ENCODE assay signal across 10 cellular contexts in the genomic region with DNA sequence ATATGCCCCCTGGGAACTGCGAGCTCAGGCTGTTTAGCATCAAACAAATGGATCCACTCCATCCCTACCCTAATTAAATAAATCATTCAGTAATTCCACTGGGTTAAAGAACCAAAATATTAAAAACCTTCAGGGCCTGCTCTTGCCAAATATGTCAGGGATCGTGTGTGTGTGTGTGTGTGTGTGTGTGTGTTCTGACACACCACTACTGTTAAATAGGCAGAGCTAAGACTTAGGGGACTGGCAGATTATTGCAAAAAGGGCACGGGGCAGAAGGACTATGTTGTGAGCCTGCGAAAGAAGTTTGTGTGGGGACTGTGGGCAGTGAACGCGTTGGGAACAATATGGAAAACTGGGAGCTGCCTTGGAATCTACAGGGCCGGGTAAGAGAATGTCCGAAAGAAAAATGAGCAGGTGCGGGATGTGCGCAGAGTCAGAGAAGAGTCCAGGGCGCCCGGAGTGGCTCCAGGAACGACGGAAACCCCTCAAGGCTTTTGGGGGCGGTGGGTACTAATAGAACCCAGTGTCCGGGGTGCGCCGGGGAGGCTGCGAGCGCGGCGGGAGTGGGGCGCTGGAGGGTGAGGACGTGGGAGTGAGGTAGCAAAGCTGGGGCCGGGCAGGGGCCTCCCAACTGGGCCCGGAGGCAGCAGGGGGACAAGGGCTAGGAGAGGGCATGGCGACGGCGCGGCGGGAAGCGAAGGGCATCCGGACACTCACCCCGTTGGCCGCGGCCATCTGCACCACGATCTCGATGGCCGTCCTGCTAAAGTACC. TPM values are rescaled to one million over a fixed set of nuclear protein-coding genes. Genes with fewer than 3 reads are reported as not detected.
DNase-seq lines count a peak whose midpoint lies in the region; ATAC-seq, FAIRE-seq and TF ChIP-seq lines count a peak whose summit lies in the region.
"Not testable (repeated sequence)": the region's sequence is repeated elsewhere in the genome, so short reads cannot be mapped to it uniquely, and the experiment has no call there.
"Had no signal": no experiment of that assay in that cellular context is flagged by ENCODE, and none has a peak within 500 bp of the region (broad histone marks: within the 10 kb centered on the region; RNA-seq: fewer than 3 reads in every experiment).

No MANE protein-coding gene starts in this region.

- peaks cover 0 to 12% (median 4%) of the 10 kb centered on the region in 11 experiments; a peak in 7 of 22 replicates for H3K9me3 ChIP-seq in BLaER1 treated with 17β-estradiol and CSF1 and Interleukin-3, amounts not matched to agents 10 nM and 100 nM (replicated peaks in 1 of 11)
- H3K9me3 ChIP-seq in WERI-Rb-1 (ENCODE audit: severe bottlenecking); body of pancreas; esophagus squamous epithelium; kidney (ENCODE audit: control insufficient read depth in 1 of 2, low read length in 2 of 2); testis: not testable (repeated sequence)

- H3K4me1 ChIP-seq in BLaER1 treated with 17β-estradiol and CSF1 and Interleukin-3, amounts not matched to agents 10 nM and 100 nM; body of pancreas; kidney (ENCODE audit: control insufficient read depth in 1 of 2, insufficient read depth in 1 of 2, low read depth in 1 of 2, low read length in 2 of 2); testis: not testable (repeated sequence)
- H3K4me1 ChIP-seq in esophagus squamous epithelium: peaks cover 0 to 22% (median 8%) of the 10 kb centered on the region in 3 donors

- H3K27ac Mint-ChIP-seq in osteocyte (ENCODE audit: unreplicated experiment): not testable (repeated sequence)

- TF ChIP-seq POLR2A in body of pancreas (IDR thresholded peaks at IDR 0.05); esophagus squamous epithelium (IDR thresholded peaks at IDR 0.05); testis (IDR thresholded peaks at IDR 0.05): not testable (repeated sequence)

- H3K4me3 ChIP-seq in BLaER1 treated with 17β-estradiol and CSF1 and Interleukin-3, amounts not matched to agents 10 nM and 100 nM: peak overlapping the region in 4 of 10 experiments; percentile 53 to 67 (median 62); a peak in 6 of 20 replicates
- H3K4me3 ChIP-seq in WERI-Rb-1 (ENCODE audit: low read depth, low read length): peak overlapping the region; percentile 71
- H3K4me3 ChIP-seq in body of pancreas; kidney (ENCODE audit: low read length in 2 of 2): not testable (repeated sequence)
- H3K4me3 ChIP-seq in esophagus squamous epithelium: peak overlapping the region; percentile 43 to 72 (median 60)
- H3K4me3 ChIP-seq in testis: peak overlapping the region; percentile 34 to 66

- H3K27me3 Mint-ChIP-seq in osteocyte (ENCODE audit: unreplicated experiment): not testable (repeated sequence)

- FAIRE-seq in kidney (lab: Jason Lieb, UNC): not testable (repeated sequence)

- not testable (repeated sequence) for H3K36me3 Mint-ChIP-seq in osteocyte (ENCODE audit: unreplicated experiment)

- not testable (repeated sequence) for H3K9ac ChIP-seq in BLaER1 treated with 17β-estradiol and CSF1 and Interleukin-3, amounts not matched to agents 10 nM and 100 nM; kidney (ENCODE audit: low read length in 2 of 2)

- whole genome bisulfite sequencing in body of pancreas, 2 donors: 18 to 22% methylated on average over 31 to 35 of the region's 39 CpGs
- 26 to 44% methylated on average over 31 to 38 of the region's 39 CpGs for WGBS in esophagus squamous epithelium, 2 donors
- WGBS in testis, 2 donors: 10 to 17% methylated on average over 30 to 39 of the region's 39 CpGs

- not testable (repeated sequence) for H3K27ac ChIP-seq in BLaER1 treated with 17β-estradiol and CSF1 and Interleukin-3, amounts not matched to agents 10 nM and 100 nM; WERI-Rb-1; body of pancreas; kidney (ENCODE audit: low read depth in 2 of 2, low read length in 2 of 2); testis
- peak overlapping the region in 1 of 4 donors; percentile 42 for H3K27ac ChIP-seq in esophagus squamous epithelium

- intact Hi-C loops in body of pancreas (cut with DNase I); esophagus squamous epithelium (cut with DNase I); kidney (cut with DNase I); testis (cut with DNase I; ENCODE audit: low total_unique reads): not testable (repeated sequence)

- not testable (repeated sequence) for H3K9me3 Mint-ChIP-seq in osteocyte (ENCODE audit: unreplicated experiment)

- H4K20me1 ChIP-seq in BLaER1 treated with 17β-estradiol and CSF1 and Interleukin-3, amounts not matched to agents 10 nM and 100 nM: not testable (repeated sequence)

- peak overlapping the region; percentile 71 for H3K4me3 Mint-ChIP-seq in osteocyte (ENCODE audit: unreplicated experiment)

- TF ChIP-seq CTCF in WERI-Rb-1 (IDR thresholded peaks at IDR 0.05; ENCODE audit: low read depth, low read length); body of pancreas (IDR thresholded peaks at IDR 0.05); esophagus squamous epithelium (IDR thresholded peaks at IDR 0.05); kidney (IDR thresholded peaks at IDR 0.05; ENCODE audit: borderline replicate concordance, extremely low read depth, insufficient read depth); osteocyte (IDR thresholded peaks at IDR 0.05); testis (IDR thresholded peaks at IDR 0.05): not testable (repeated sequence)

- peaks cover 26 to 40% (median 34%) of the 10 kb centered on the region in 11 experiments for H3K27me3 ChIP-seq in BLaER1 treated with 17β-estradiol and CSF1 and Interleukin-3, amounts not matched to agents 10 nM and 100 nM
- not testable (repeated sequence) for H3K27me3 ChIP-seq in WERI-Rb-1 (ENCODE audit: insufficient read depth, low read depth, severe bottlenecking); body of pancreas; testis
- H3K27me3 ChIP-seq in esophagus squamous epithelium: peaks cover 0 to 49% (median 4%) of the 10 kb centered on the region in 4 donors

- not testable (repeated sequence) for DNase-seq in WERI-Rb-1; body of pancreas; esophagus squamous epithelium (lab: John Stamatoyannopoulos, UW); osteocyte (ENCODE audit: extremely low spot score, unreplicated experiment); testis
- peak; percentile 70 for DNase-seq in kidney

- not testable (repeated sequence) for H3K36me3 ChIP-seq in BLaER1 treated with 17β-estradiol and CSF1 and Interleukin-3, amounts not matched to agents 10 nM and 100 nM; WERI-Rb-1; body of pancreas (replicated peaks in 1 of 2; ENCODE audit: insufficient read depth in 1 of 2, low read depth in 2 of 2); esophagus squamous epithelium; kidney (ENCODE audit: control insufficient read depth in 1 of 2, insufficient read depth in 2 of 2, low read length in 2 of 2); testis (ENCODE audit: low read depth, missing control alignments)

- ATAC-seq in HG02588 (IDR thresholded peaks at IDR 0.05; ENCODE audit: unreplicated experiment) (peak; percentile 12), body of pancreas (peak; percentile 10)

- H3K4me2 ChIP-seq in BLaER1 treated with 17β-estradiol and CSF1 and Interleukin-3, amounts not matched to agents 10 nM and 100 nM: peak overlapping the region in 6 of 11 experiments; percentile 65 to 81 (median 76); a peak in 8 of 22 replicates

- H3K4me1 Mint-ChIP-seq in osteocyte (ENCODE audit: unreplicated experiment): peaks cover 16% of the 10 kb centered on the region

RNA-seq across cellular contexts. Expression of a gene that starts 54.8 kb away (rescaled TPM):
- total RNA-seq in body of pancreas (not detected), esophagus squamous epithelium (under 1 TPM in 1 of 4 donors, not detected in 3; 0.38 TPM), kidney (not detected), osteocyte (not detected in 2 replicates), testis (not detected)
- polyA plus RNA-seq in kidney (ENCODE audit: insufficient read depth, low read depth, low replicate concordance) (not detected), testis (ENCODE audit: insufficient read depth, low read depth, low replicate concordance) (not detected)
- total RNA-seq: activated naive CD4-positive, alpha-beta T cell treated with anti-CD3 and anti-CD28 coated beads, Interleukin-2, amount 50 U/mL, for 72 hours; G401 had no signal
